In the genomic region with DNA sequence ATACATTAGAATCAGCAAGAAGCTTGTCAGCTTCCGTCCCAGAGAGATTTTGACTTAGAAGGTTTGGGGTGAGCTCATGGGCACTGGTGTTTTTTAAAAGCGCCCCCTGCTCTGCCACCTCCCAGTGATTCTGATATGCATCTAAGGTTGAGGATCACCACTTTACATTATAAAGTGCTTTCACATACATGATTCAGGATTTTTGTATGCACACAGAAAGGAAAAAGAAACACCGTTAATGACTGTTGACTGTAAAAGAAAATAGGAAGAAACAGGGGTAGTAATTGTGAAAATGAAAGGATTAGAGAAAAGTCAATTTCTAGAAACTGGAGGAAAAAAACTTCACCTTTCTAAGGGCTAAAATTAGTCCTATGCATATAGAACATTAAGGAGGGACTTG, we compare ENCODE assay signal across 15 cellular contexts. TPM values are rescaled to one million over a fixed set of nuclear protein-coding genes. Genes with fewer than 3 reads are reported as not detected.
A peak's percentile ranks its signal among the peaks of the same experiment; 100 is the strongest.
DNase-seq lines count a peak whose midpoint lies in the region; ATAC-seq and TF ChIP-seq lines count a peak whose summit lies in the region.
"Had no signal": no experiment of that assay in that cellular context is flagged by ENCODE, and none has a peak within 500 bp of the region (broad histone marks: within the 10 kb centered on the region; RNA-seq: fewer than 3 reads in every experiment).

No MANE protein-coding gene starts in this region.

- DNase-seq in CD4-positive, alpha-beta T cell: no peak
- DNase-seq in activated B cell treated with CpG ODN at 0.5 μM for 24 hours (no peak), osteoblast (ENCODE audit: insufficient read length, low spot score, missing footprints) (no peak), LoVo (ENCODE audit: low spot score) (no peak)
- no peak for DNase-seq in stimulated activated CD8-positive, alpha-beta memory T cell treated with anti-CD3 and anti-CD28 coated beads, Interleukin-4, amount 100 ng/mL, for 48 hours
- DNase-seq in central memory CD4-positive, alpha-beta T cell: no peak
- DNase-seq: head of caudate nucleus, NCI-H2081 treated with DMSO at 0.1 percent for 48 hours had no signal

- H3K9me3 Mint-ChIP-seq in CD4-positive, alpha-beta T cell: no peaks in the 10 kb centered on the region
- no peaks in the 10 kb centered on the region for H3K9me3 Mint-ChIP-seq in activated B cell treated with CpG ODN at 0.5 μM for 24 hours
- H3K9me3 Mint-ChIP-seq: brain had no signal

- POLR2A ChIA-PET in CD4-positive, alpha-beta T cell (lab: Charles Lee): interaction anchor here (0.8 to 1.1 kb wide), 3 partner anchors 17 to 279 kb away, joined by 3 read pairs; a partner anchor contains a TSS
- POLR2A ChIA-PET in activated B cell treated with CpG ODN at 0.5 μM for 24 hours (lab: Charles Lee): interaction anchor here (0.6 kb wide), 1 partner anchor 294 kb away, joined by 3 read pairs; no protein-coding TSS in a partner anchor

- H3K4me3 Mint-ChIP-seq in CD4-positive, alpha-beta T cell: no peak overlapping the region
- H3K4me3 Mint-ChIP-seq in activated B cell treated with CpG ODN at 0.5 μM for 24 hours: peak overlapping the region; percentile 36
- H3K4me3 Mint-ChIP-seq: brain had no signal

- no peak for TF ChIP-seq CTCF in CD4-positive, alpha-beta T cell (IDR thresholded peaks at IDR 0.05)
- TF ChIP-seq CTCF in activated B cell treated with CpG ODN at 0.5 μM for 24 hours (IDR thresholded peaks at IDR 0.05) (no peak), osteoblast (IDR thresholded peaks at IDR 0.05; ENCODE audit: extremely low read depth, low read depth, low read length) (no peak)

- no peak overlapping the region for H3K4me3 ChIP-seq in osteoblast (ENCODE audit: insufficient read depth, low read length)
- H3K4me3 ChIP-seq: K562, skin epidermis had no signal

- H3K27me3 Mint-ChIP-seq in CD4-positive, alpha-beta T cell: no peaks in the 10 kb centered on the region
- no peaks in the 10 kb centered on the region for H3K27me3 Mint-ChIP-seq in activated B cell treated with CpG ODN at 0.5 μM for 24 hours
- H3K27me3 Mint-ChIP-seq: brain had no signal

- CTCF ChIA-PET in CD4-positive, alpha-beta T cell (lab: Charles Lee): interaction anchor here (1.1 kb wide), 1 partner anchor 27 kb away, joined by 3 read pairs; no protein-coding TSS in a partner anchor
- CTCF ChIA-PET in activated B cell treated with CpG ODN at 0.5 μM for 24 hours (lab: Charles Lee): interaction anchor here (1.9 kb wide), 1 partner anchor 17 kb away, joined by 11 read pairs; no protein-coding TSS in a partner anchor

- H3K27me3 ChIP-seq in CD4-positive, alpha-beta T cell (ENCODE audit: control insufficient read depth, insufficient read depth, low read length): no peaks in the 10 kb centered on the region
- H3K27me3 ChIP-seq in osteoblast (ENCODE audit: insufficient read depth, low read length): no peaks in the 10 kb centered on the region

- H3K9me3 ChIP-seq in CD4-positive, alpha-beta T cell (ENCODE audit: control insufficient read depth, low read length): no peaks in the 10 kb centered on the region
- no peaks in the 10 kb centered on the region for H3K9me3 ChIP-seq in osteoblast (ENCODE audit: low read depth, low read length)

- peak overlapping the region; percentile 57 for H3K27ac Mint-ChIP-seq in CD4-positive, alpha-beta T cell
- no peak overlapping the region for H3K27ac Mint-ChIP-seq in activated B cell treated with CpG ODN at 0.5 μM for 24 hours
- H3K27ac Mint-ChIP-seq: brain had no signal

- peaks cover 11% of the 10 kb centered on the region for H3K79me2 ChIP-seq in osteoblast (ENCODE audit: insufficient read depth, low read length)

- ATAC-seq in CD4-positive, alpha-beta T cell (ENCODE audit: poor library complexity): no peak
- ATAC-seq in GM18868 (IDR thresholded peaks at IDR 0.05; ENCODE audit: unreplicated experiment) (peak; percentile 55), HG02763 (IDR thresholded peaks at IDR 0.05; ENCODE audit: unreplicated experiment) (peak; percentile 56), activated B cell treated with CpG ODN at 0.5 μM for 24 hours (ENCODE audit: low read depth) (no peak)
- ATAC-seq: K562, left lobe of liver had no signal

- peaks cover 37% of the 10 kb centered on the region for H3K4me1 Mint-ChIP-seq in CD4-positive, alpha-beta T cell (ENCODE audit: low read depth)
- H3K4me1 Mint-ChIP-seq in activated B cell treated with CpG ODN at 0.5 μM for 24 hours: peaks cover 24% of the 10 kb centered on the region

- H3K36me3 ChIP-seq in osteoblast (ENCODE audit: insufficient read depth, low read length): no peaks in the 10 kb centered on the region

- H3K36me3 Mint-ChIP-seq in CD4-positive, alpha-beta T cell (ENCODE audit: low read depth): peaks cover under 1% of the 10 kb centered on the region
- H3K36me3 Mint-ChIP-seq in activated B cell treated with CpG ODN at 0.5 μM for 24 hours (ENCODE audit: low read depth): no peaks in the 10 kb centered on the region
- H3K36me3 Mint-ChIP-seq: brain had no signal

- H2AFZ ChIP-seq in osteoblast (ENCODE audit: low read length): no peak overlapping the region

- H3K4me1 ChIP-seq in osteoblast (ENCODE audit: insufficient read depth, low read length): peaks cover 15% of the 10 kb centered on the region

- no peaks in the 10 kb centered on the region for H4K20me1 ChIP-seq in osteoblast (ENCODE audit: insufficient read depth, low read length)

- H3K27ac ChIP-seq in CD4-positive, alpha-beta T cell (ENCODE audit: low read depth, low read length): no peak overlapping the region
- H3K27ac ChIP-seq in osteoblast (ENCODE audit: low read depth, low read length): no peak overlapping the region
- H3K27ac ChIP-seq: skin epidermis had no signal

- H3K4me2 ChIP-seq in osteoblast (ENCODE audit: insufficient read depth, low read length): no peak overlapping the region

- intact Hi-C loops in CD4-positive, alpha-beta T cell (cut with DNase I, micrococcal nuclease): no loop called here
- intact Hi-C loops in activated B cell treated with CpG ODN at 0.5 μM for 24 hours (cut with micrococcal nuclease): no loop called here

RNA-seq across cellular contexts. Expression of a gene that starts 25.6 kb away (rescaled TPM):
- 10 to 100 TPM; 28.6 to 29.3 TPM for total RNA-seq in CD4-positive, alpha-beta T cell
- total RNA-seq in activated B cell treated with CpG ODN at 0.5 μM for 24 hours (6.1 and 7.2 TPM in 2 replicates), osteoblast (0.72 and 1.5 TPM in 2 replicates)
- total RNA-seq: G401 had no signal

Comparison
In these comparisons a context has a peak if more than half of its experiments do, and no peak if none do; other contexts are left out.
1. ATAC-seq: peak in GM18868 (single experiment) and HG02763 (single experiment); none in CD4-positive, alpha-beta T cell (single experiment) and activated B cell treated with CpG ODN at 0.5 μM for 24 hours (single experiment).